19 cellular contexts compared by ENCODE assay signal in the genomic region with DNA sequence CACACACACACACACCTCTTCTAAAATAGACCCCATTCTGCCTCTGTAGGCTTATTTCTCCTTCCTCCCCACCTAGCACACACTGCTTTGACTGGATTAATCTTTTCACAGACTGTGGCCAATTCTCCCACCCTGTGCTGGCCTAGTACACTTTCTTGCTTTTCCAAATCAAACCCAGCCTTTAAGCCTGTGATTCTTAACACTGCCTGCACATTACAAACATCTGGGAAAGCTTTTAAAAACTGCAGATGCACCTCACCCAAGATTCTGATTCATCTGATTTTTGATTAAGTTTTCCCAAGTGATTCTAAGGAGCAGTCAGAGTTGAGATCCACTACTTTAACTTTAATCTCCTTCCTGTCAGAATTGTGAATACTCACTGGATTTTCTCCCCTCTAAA. TPM values are rescaled to one million over a fixed set of nuclear protein-coding genes. Genes with fewer than 3 reads are reported as not detected.
A peak's percentile ranks its signal among the peaks of the same experiment; 100 is the strongest.
DNase-seq lines count a peak whose midpoint lies in the region; ATAC-seq and TF ChIP-seq lines count a peak whose summit lies in the region.
"Had no signal": no experiment of that assay in that cellular context is flagged by ENCODE, and none has a peak within 500 bp of the region (broad histone marks: within the 10 kb centered on the region; RNA-seq: fewer than 3 reads in every experiment).

No MANE protein-coding gene starts in this region.

- peaks cover 4 to 43% of the 10 kb centered on the region in 2 experiments for H3K36me3 ChIP-seq in SK-N-SH (replicated peaks in 1 of 2; ENCODE audit: control insufficient read depth in 1 of 2, insufficient read depth in 2 of 2, low read length in 1 of 2)

- H3K36me3 Mint-ChIP-seq in activated naive CD8-positive, alpha-beta T cell treated with anti-CD3 and anti-CD28 coated beads, Interleukin-2, amount 10 ng/mL, durations not matched to agents 7 days and 5 days = peaks cover 28% of the 10 kb centered on the region
- peaks cover 10% of the 10 kb centered on the region for H3K36me3 Mint-ChIP-seq in activated naive CD8-positive, alpha-beta T cell treated with anti-CD3 and anti-CD28 coated beads, Interleukin-2, amount 50 U/mL, for 24 hours (ENCODE audit: low read depth)
- H3K36me3 Mint-ChIP-seq in type B pancreatic cell = peaks cover 16% of the 10 kb centered on the region

- TF ChIP-seq CTCF in SK-N-SH (IDR thresholded peaks at IDR 0.05) (no peak), fibroblast of mammary gland (conservative IDR thresholded peaks at IDR 0.05; ENCODE audit: control insufficient read depth, insufficient read depth, low read depth, low read length) (no peak), type B pancreatic cell (conservative IDR thresholded peaks at IDR 0.05) (no peak), coronary artery (IDR thresholded peaks at IDR 0.05) (no peak)

- TF ChIP-seq RAD21 in SK-N-SH (IDR thresholded peaks at IDR 0.05; ENCODE audit: low read length) = no peak

- POLR2A ChIA-PET in activated naive CD8-positive, alpha-beta T cell treated with anti-CD3 and anti-CD28 coated beads, Interleukin-2, amount 10 ng/mL, durations not matched to agents 7 days and 5 days (lab: Charles Lee) = no interaction called here
- POLR2A ChIA-PET in SK-N-SH (lab: Yijun Ruan, JAX) = no interaction called here

- H3K79me2 ChIP-seq in SK-N-SH (ENCODE audit: insufficient read depth) = peaks cover 95% of the 10 kb centered on the region

- no peaks in the 10 kb centered on the region for H3K27me3 Mint-ChIP-seq in activated naive CD8-positive, alpha-beta T cell treated with anti-CD3 and anti-CD28 coated beads, Interleukin-2, amount 10 ng/mL, durations not matched to agents 7 days and 5 days
- H3K27me3 Mint-ChIP-seq in activated naive CD8-positive, alpha-beta T cell treated with anti-CD3 and anti-CD28 coated beads, Interleukin-2, amount 50 U/mL, for 24 hours = no peaks in the 10 kb centered on the region
- no peaks in the 10 kb centered on the region for H3K27me3 Mint-ChIP-seq in type B pancreatic cell
- H3K27me3 Mint-ChIP-seq: CD4-positive, CD25-positive, alpha-beta regulatory T cell; stimulated activated naive CD8-positive, alpha-beta T cell treated with anti-CD3 and anti-CD28 coated beads, Interleukin-15, Interleukin-2, amounts not matched to agents 100 ng/mL and 50 ng/mL, for 24 hours had no signal

- peaks cover 0 to 26% of the 10 kb centered on the region in 2 experiments; a peak in 3 of 4 replicates for H3K4me1 ChIP-seq in SK-N-SH (ENCODE audit: control insufficient read depth in 1 of 2, insufficient read depth in 2 of 2, low read depth in 1 of 2, low read length in 1 of 2)

- no peak for TF ChIP-seq EP300 in SK-N-SH (IDR thresholded peaks at IDR 0.05; ENCODE audit: borderline replicate concordance in 1 of 2, low read depth in 1 of 2, low read length in 1 of 2)

- no peak for ATAC-seq in activated naive CD8-positive, alpha-beta T cell treated with anti-CD3 and anti-CD28 coated beads, Interleukin-2, amount 10 ng/mL, durations not matched to agents 7 days and 5 days (ENCODE audit: low read depth)
- ATAC-seq in activated naive CD8-positive, alpha-beta T cell treated with anti-CD3 and anti-CD28 coated beads, Interleukin-2, amount 50 U/mL, for 24 hours = no peak
- no peak for ATAC-seq in GM18873 (IDR thresholded peaks at IDR 0.05; ENCODE audit: low FRiP score, unreplicated experiment)
- ATAC-seq: right lobe of liver had no signal

- H3K4me3 ChIP-seq in SK-N-SH (ENCODE audit: low read depth in 2 of 2, low read length in 1 of 2) (no peak overlapping the region), fibroblast of mammary gland (ENCODE audit: control insufficient read depth, low read depth, low read length) (no peak overlapping the region), coronary artery (no peak overlapping the region)
- H3K4me3 ChIP-seq: right lobe of liver had no signal

- H3K27me3 ChIP-seq in SK-N-SH (ENCODE audit: insufficient read depth) = no peaks in the 10 kb centered on the region
- H3K27me3 ChIP-seq: right lobe of liver had no signal

- H3K9me2 ChIP-seq in SK-N-SH = no peaks in the 10 kb centered on the region

- no peaks in the 10 kb centered on the region for H3K9me3 ChIP-seq in SK-N-SH
- H3K9me3 ChIP-seq: right lobe of liver had no signal

- H3K9ac ChIP-seq in SK-N-SH = peak overlapping the region; percentile 17; the same call in 1 of the 2 replicates

- no peak overlapping the region for H3K4me3 Mint-ChIP-seq in activated naive CD8-positive, alpha-beta T cell treated with anti-CD3 and anti-CD28 coated beads, Interleukin-2, amount 10 ng/mL, durations not matched to agents 7 days and 5 days
- no peak overlapping the region for H3K4me3 Mint-ChIP-seq in activated naive CD8-positive, alpha-beta T cell treated with anti-CD3 and anti-CD28 coated beads, Interleukin-2, amount 50 U/mL, for 24 hours
- no peak overlapping the region for H3K4me3 Mint-ChIP-seq in type B pancreatic cell
- H3K4me3 Mint-ChIP-seq: CD4-positive, CD25-positive, alpha-beta regulatory T cell; stimulated activated naive CD8-positive, alpha-beta T cell treated with anti-CD3 and anti-CD28 coated beads, Interleukin-15, Interleukin-2, amounts not matched to agents 100 ng/mL and 50 ng/mL, for 24 hours had no signal

- H4K20me1 ChIP-seq in SK-N-SH (ENCODE audit: insufficient read depth) = peaks cover 46% of the 10 kb centered on the region

- peaks cover 45% of the 10 kb centered on the region for H3F3A ChIP-seq in SK-N-SH (replicated peaks; ENCODE audit: insufficient read depth)

- H3K4me2 ChIP-seq in SK-N-SH = peak overlapping the region; percentile 64; the same call in 1 of the 2 replicates

- no peaks in the 10 kb centered on the region for H3K9me3 Mint-ChIP-seq in activated naive CD8-positive, alpha-beta T cell treated with anti-CD3 and anti-CD28 coated beads, Interleukin-2, amount 10 ng/mL, durations not matched to agents 7 days and 5 days
- no peaks in the 10 kb centered on the region for H3K9me3 Mint-ChIP-seq in activated naive CD8-positive, alpha-beta T cell treated with anti-CD3 and anti-CD28 coated beads, Interleukin-2, amount 50 U/mL, for 24 hours
- H3K9me3 Mint-ChIP-seq in type B pancreatic cell = no peaks in the 10 kb centered on the region
- H3K9me3 Mint-ChIP-seq: CD4-positive, CD25-positive, alpha-beta regulatory T cell; stimulated activated naive CD8-positive, alpha-beta T cell treated with anti-CD3 and anti-CD28 coated beads, Interleukin-15, Interleukin-2, amounts not matched to agents 100 ng/mL and 50 ng/mL, for 24 hours had no signal

- no peak for DNase-seq in activated naive CD8-positive, alpha-beta T cell treated with anti-CD3 and anti-CD28 coated beads, Interleukin-2, amount 10 ng/mL, durations not matched to agents 7 days and 5 days
- no peak for DNase-seq in activated naive CD8-positive, alpha-beta T cell treated with anti-CD3 and anti-CD28 coated beads, Interleukin-2, amount 50 U/mL, for 24 hours
- DNase-seq in SK-N-SH (no peak), fibroblast of mammary gland (ENCODE audit: low read depth) (peak; percentile 67), type B pancreatic cell (ENCODE audit: extremely low spot score, unreplicated experiment) (no peak), coronary artery (ENCODE audit: low spot score) (no peak)
- no peak for DNase-seq in stimulated activated CD4-positive, alpha-beta T cell treated with anti-CD3 and anti-CD28 coated beads, Interleukin-4, amount 100 ng/mL, for 4 hours
- DNase-seq: activated gamma-delta T cell treated with Interleukin-2 at 50 U/mL for 16 hours; CD4-positive, CD25-positive, alpha-beta regulatory T cell; DMS79; effector CD8-positive, alpha-beta T cell; KBM-7; NCI-H2029; NCI-H510A; right lobe of liver; stimulated activated CD4-positive, alpha-beta T cell treated with anti-CD3 and anti-CD28 coated beads, Interleukin-1b, Interleukin-23, amount 100 ng/mL, for 48 hours; SW 1271 had no signal

- peaks cover 11% of the 10 kb centered on the region for H3K4me1 Mint-ChIP-seq in activated naive CD8-positive, alpha-beta T cell treated with anti-CD3 and anti-CD28 coated beads, Interleukin-2, amount 10 ng/mL, durations not matched to agents 7 days and 5 days
- H3K4me1 Mint-ChIP-seq in activated naive CD8-positive, alpha-beta T cell treated with anti-CD3 and anti-CD28 coated beads, Interleukin-2, amount 50 U/mL, for 24 hours = peaks cover 13% of the 10 kb centered on the region
- H3K4me1 Mint-ChIP-seq in type B pancreatic cell (ENCODE audit: unreplicated experiment) = peaks cover 21% of the 10 kb centered on the region

- no peak overlapping the region for H2AFZ ChIP-seq in SK-N-SH (ENCODE audit: low read depth)

- CTCF ChIA-PET in SK-N-SH (lab: Yijun Ruan, JAX) = no interaction called here

- H3K27ac ChIP-seq in SK-N-SH (ENCODE audit: low read depth in 2 of 2, low read length in 1 of 2) = peak overlapping the region; percentile 0 to 90; a peak in 3 of 4 replicates
- H3K27ac ChIP-seq in coronary artery = no peak overlapping the region
- H3K27ac ChIP-seq: right lobe of liver had no signal

- H3K27ac Mint-ChIP-seq in activated naive CD8-positive, alpha-beta T cell treated with anti-CD3 and anti-CD28 coated beads, Interleukin-2, amount 10 ng/mL, durations not matched to agents 7 days and 5 days = peak overlapping the region; percentile 40
- no peak overlapping the region for H3K27ac Mint-ChIP-seq in activated naive CD8-positive, alpha-beta T cell treated with anti-CD3 and anti-CD28 coated beads, Interleukin-2, amount 50 U/mL, for 24 hours
- H3K27ac Mint-ChIP-seq in type B pancreatic cell = peak overlapping the region; percentile 34
- H3K27ac Mint-ChIP-seq: stimulated activated naive CD8-positive, alpha-beta T cell treated with anti-CD3 and anti-CD28 coated beads, Interleukin-15, Interleukin-2, amounts not matched to agents 100 ng/mL and 50 ng/mL, for 24 hours had no signal

RNA-seq across cellular contexts. Expression of a gene that starts 12.8 kb away (rescaled TPM):
- total RNA-seq in activated naive CD8-positive, alpha-beta T cell treated with anti-CD3 and anti-CD28 coated beads, Interleukin-2, amount 10 ng/mL, durations not matched to agents 7 days and 5 days = 10 to 100 TPM; 26.2 to 26.7 TPM
- polyA plus RNA-seq in SK-N-SH (2012; rRNA removed) = 10.2 and 14.2 TPM in 2 replicates
- polyA plus RNA-seq in SK-N-SH (2012; cell fraction: cytosol; rRNA removed) = 10.8 and 12.3 TPM in 2 replicates
- 9.9 and 18.4 TPM in 2 replicates for polyA plus RNA-seq in SK-N-SH (2012; cell fraction: nucleus; rRNA removed)
- total RNA-seq in type B pancreatic cell (ENCODE audit: low replicate concordance) = 19.9 and 31.8 TPM in 2 replicates

RNA-seq across cellular contexts. Expression of a gene that starts 38.0 kb away (rescaled TPM):
- 100 to 1,000 TPM in 1 of 2 experiments, 10 to 100 TPM in 1; 94.2 to 110 TPM for total RNA-seq in activated naive CD8-positive, alpha-beta T cell treated with anti-CD3 and anti-CD28 coated beads, Interleukin-2, amount 10 ng/mL, durations not matched to agents 7 days and 5 days
- 35.0 and 46.0 TPM in 2 replicates for polyA plus RNA-seq in SK-N-SH (2012; rRNA removed)
- polyA plus RNA-seq in SK-N-SH (2012; cell fraction: cytosol; rRNA removed) = 49.5 and 64.5 TPM in 2 replicates
- 9.5 and 14.2 TPM in 2 replicates for polyA plus RNA-seq in SK-N-SH (2012; cell fraction: nucleus; rRNA removed)
- 17.0 and 45.9 TPM in 2 replicates for total RNA-seq in type B pancreatic cell (ENCODE audit: low replicate concordance)

RNA-seq across cellular contexts. Expression of a gene that starts 44.4 kb away (rescaled TPM):
- 10 to 100 TPM; 23.7 to 25.7 TPM for total RNA-seq in activated naive CD8-positive, alpha-beta T cell treated with anti-CD3 and anti-CD28 coated beads, Interleukin-2, amount 10 ng/mL, durations not matched to agents 7 days and 5 days
- 14.5 and 20.3 TPM in 2 replicates for polyA plus RNA-seq in SK-N-SH (2012; rRNA removed)
- 19.1 and 20.1 TPM in 2 replicates for polyA plus RNA-seq in SK-N-SH (2012; cell fraction: cytosol; rRNA removed)
- polyA plus RNA-seq in SK-N-SH (2012; cell fraction: nucleus; rRNA removed) = 12.1 and 19.2 TPM in 2 replicates
- total RNA-seq in type B pancreatic cell (ENCODE audit: low replicate concordance) = 21.1 and 22.4 TPM in 2 replicates

Comparison
In these comparisons a context has a peak if more than half of its experiments do, and no peak if none do; other contexts are left out.
1. H3K27ac ChIP-seq: peak in SK-N-SH (2 of 2); none in coronary artery (0 of 2).